Comparison of ENCODE assay signal across 1 cellular context in the genomic region with DNA sequence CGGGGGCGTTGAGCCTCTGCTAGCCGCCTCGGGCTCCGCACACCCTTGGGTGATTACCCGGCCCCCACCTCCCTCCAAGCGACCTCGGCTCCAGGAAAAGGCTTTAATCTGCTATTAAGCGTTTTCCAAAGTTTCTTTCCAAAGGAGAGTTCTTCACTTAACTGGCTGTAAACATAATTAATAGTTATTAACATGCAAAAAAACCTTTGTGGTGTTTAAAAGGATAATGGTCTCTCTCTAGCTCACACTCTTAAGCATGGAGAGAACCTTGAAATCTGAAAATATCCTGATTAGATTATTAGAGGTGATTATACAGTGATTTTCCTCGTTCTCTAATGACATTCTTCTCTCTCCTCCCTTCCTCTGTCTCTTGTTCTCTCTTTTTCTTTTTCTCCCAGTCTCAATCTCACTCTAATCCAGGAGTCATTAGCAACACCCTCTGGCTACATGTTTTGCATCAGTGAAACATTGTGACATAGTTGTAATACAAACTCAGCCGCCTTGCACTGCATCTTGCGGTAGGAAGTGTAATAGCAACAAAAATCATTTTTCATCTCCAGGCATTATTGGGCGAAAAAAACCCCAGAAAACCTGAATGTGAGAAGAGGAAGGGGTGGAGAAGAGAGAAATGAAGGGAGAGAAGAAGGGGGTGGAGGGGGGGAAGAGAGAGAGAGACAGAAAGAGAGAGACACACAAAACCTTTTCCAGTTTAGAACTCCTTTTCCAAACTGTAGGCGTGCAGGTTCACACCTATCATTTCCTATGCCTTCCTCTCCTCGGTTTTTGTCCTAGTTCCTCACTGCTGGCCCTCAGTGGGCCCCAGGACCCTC.
TF ChIP-seq lines count a peak whose summit lies in the region.

No MANE protein-coding gene starts in this region.

TF ChIP-seq in GM23338, 12 proteins besides CTCF, POLR2A, EP300 and RAD21 (continued from another document):
- TF ChIP-seq, protein P1, sequence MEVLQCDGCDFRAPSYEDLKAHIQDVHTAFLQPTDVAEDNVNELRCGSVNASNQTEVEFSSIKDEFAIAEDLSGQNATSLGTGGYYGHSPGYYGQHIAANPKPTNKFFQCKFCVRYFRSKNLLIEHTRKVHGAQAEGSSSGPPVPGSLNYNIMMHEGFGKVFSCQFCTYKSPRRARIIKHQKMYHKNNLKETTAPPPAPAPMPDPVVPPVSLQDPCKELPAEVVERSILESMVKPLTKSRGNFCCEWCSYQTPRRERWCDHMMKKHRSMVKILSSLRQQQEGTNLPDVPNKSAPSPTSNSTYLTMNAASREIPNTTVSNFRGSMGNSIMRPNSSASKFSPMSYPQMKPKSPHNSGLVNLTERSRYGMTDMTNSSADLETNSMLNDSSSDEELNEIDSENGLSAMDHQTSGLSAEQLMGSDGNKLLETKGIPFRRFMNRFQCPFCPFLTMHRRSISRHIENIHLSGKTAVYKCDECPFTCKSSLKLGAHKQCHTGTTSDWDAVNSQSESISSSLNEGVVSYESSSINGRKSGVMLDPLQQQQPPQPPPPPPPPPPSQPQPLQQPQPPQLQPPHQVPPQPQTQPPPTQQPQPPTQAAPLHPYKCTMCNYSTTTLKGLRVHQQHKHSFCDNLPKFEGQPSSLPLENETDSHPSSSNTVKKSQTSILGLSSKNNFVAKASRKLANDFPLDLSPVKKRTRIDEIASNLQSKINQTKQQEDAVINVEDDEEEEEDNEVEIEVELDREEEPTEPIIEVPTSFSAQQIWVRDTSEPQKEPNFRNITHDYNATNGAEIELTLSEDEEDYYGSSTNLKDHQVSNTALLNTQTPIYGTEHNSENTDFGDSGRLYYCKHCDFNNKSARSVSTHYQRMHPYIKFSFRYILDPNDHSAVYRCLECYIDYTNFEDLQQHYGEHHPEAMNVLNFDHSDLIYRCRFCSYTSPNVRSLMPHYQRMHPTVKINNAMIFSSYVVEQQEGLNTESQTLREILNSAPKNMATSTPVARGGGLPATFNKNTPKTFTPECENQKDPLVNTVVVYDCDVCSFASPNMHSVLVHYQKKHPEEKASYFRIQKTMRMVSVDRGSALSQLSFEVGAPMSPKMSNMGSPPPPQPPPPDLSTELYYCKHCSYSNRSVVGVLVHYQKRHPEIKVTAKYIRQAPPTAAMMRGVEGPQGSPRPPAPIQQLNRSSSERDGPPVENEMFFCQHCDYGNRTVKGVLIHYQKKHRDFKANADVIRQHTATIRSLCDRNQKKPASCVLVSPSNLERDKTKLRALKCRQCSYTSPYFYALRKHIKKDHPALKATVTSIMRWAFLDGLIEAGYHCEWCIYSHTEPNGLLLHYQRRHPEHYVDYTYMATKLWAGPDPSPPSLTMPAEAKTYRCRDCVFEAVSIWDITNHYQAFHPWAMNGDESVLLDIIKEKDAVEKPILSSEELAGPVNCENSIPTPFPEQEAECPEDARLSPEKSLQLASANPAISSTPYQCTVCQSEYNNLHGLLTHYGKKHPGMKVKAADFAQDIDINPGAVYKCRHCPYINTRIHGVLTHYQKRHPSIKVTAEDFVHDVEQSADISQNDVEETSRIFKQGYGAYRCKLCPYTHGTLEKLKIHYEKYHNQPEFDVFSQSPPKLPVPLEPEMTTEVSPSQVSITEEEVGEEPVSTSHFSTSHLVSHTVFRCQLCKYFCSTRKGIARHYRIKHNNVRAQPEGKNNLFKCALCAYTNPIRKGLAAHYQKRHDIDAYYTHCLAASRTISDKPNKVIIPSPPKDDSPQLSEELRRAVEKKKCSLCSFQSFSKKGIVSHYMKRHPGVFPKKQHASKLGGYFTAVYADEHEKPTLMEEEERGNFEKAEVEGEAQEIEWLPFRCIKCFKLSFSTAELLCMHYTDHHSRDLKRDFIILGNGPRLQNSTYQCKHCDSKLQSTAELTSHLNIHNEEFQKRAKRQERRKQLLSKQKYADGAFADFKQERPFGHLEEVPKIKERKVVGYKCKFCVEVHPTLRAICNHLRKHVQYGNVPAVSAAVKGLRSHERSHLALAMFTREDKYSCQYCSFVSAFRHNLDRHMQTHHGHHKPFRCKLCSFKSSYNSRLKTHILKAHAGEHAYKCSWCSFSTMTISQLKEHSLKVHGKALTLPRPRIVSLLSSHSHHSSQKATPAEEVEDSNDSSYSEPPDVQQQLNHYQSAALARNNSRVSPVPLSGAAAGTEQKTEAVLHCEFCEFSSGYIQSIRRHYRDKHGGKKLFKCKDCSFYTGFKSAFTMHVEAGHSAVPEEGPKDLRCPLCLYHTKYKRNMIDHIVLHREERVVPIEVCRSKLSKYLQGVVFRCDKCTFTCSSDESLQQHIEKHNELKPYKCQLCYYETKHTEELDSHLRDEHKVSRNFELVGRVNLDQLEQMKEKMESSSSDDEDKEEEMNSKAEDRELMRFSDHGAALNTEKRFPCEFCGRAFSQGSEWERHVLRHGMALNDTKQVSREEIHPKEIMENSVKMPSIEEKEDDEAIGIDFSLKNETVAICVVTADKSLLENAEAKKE (CRISPR knock-in tag; IDR thresholded peaks at IDR 0.05) = no peak
- TF ChIP-seq STAT1 (IDR thresholded peaks at IDR 0.05; ENCODE audit: unreplicated experiment) = no peak
- TF ChIP-seq NANOG (IDR thresholded peaks at IDR 0.05; ENCODE audit: borderline replicate concordance) = no peak
- TF ChIP-seq, protein P2, sequence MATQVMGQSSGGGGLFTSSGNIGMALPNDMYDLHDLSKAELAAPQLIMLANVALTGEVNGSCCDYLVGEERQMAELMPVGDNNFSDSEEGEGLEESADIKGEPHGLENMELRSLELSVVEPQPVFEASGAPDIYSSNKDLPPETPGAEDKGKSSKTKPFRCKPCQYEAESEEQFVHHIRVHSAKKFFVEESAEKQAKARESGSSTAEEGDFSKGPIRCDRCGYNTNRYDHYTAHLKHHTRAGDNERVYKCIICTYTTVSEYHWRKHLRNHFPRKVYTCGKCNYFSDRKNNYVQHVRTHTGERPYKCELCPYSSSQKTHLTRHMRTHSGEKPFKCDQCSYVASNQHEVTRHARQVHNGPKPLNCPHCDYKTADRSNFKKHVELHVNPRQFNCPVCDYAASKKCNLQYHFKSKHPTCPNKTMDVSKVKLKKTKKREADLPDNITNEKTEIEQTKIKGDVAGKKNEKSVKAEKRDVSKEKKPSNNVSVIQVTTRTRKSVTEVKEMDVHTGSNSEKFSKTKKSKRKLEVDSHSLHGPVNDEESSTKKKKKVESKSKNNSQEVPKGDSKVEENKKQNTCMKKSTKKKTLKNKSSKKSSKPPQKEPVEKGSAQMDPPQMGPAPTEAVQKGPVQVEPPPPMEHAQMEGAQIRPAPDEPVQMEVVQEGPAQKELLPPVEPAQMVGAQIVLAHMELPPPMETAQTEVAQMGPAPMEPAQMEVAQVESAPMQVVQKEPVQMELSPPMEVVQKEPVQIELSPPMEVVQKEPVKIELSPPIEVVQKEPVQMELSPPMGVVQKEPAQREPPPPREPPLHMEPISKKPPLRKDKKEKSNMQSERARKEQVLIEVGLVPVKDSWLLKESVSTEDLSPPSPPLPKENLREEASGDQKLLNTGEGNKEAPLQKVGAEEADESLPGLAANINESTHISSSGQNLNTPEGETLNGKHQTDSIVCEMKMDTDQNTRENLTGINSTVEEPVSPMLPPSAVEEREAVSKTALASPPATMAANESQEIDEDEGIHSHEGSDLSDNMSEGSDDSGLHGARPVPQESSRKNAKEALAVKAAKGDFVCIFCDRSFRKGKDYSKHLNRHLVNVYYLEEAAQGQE (IDR thresholded peaks at IDR 0.05; ENCODE audit: unreplicated experiment) = no peak
- TF ChIP-seq JUNB (IDR thresholded peaks at IDR 0.05; ENCODE audit: unreplicated experiment) = no peak
